ENCODE assay signal across 8 cellular contexts in genomic region chr14:75123991-75124390, GRCh38. TPM values are rescaled to one million over a fixed set of nuclear protein-coding genes. Genes with fewer than 3 reads are reported as not detected.
DNase-seq lines count a peak whose midpoint lies in the region; ATAC-seq, FAIRE-seq and TF ChIP-seq lines count a peak whose summit lies in the region.

No MANE protein-coding gene starts in this region.

- H3K36me3 ChIP-seq in HEK293 (ENCODE audit: control insufficient read depth in 2 of 2, insufficient read depth in 1 of 2, low read length in 2 of 2) (peaks cover 16 to 37% of the 10 kb centered on the region in 2 experiments), small intestine (ENCODE audit: control insufficient read depth in 2 of 2, insufficient read depth in 2 of 2, low read length in 2 of 2) (peaks cover 0 to 5% of the 10 kb centered on the region in 2 donors)

- H3K4me1 ChIP-seq in HEK293 (ENCODE audit: control insufficient read depth, insufficient read depth, low read length) (peaks cover 19% of the 10 kb centered on the region), small intestine (ENCODE audit: control insufficient read depth in 2 of 2, insufficient read depth in 1 of 2, low read depth in 1 of 2, low read length in 1 of 2) (peaks cover 0 to 7% of the 10 kb centered on the region in 2 donors)

- 0 out of 2 replicates have a peak overlapping the region, but pooled peaks have one; percentile 33 for H3K27ac ChIP-seq in HEK293 (ENCODE audit: extremely low read depth, low read depth, low read length)
- peak overlapping the region; percentile 94 for H3K27ac ChIP-seq in epithelial cell of prostate
- H3K27ac ChIP-seq in small intestine (ENCODE audit: low read depth in 1 of 2, low read length in 1 of 2): peak overlapping the region; percentile 15 to 32

- no peaks in the 10 kb centered on the region for H3K27me3 Mint-ChIP-seq in T-cell

- H3K36me3 Mint-ChIP-seq in T-cell: peaks cover 10% of the 10 kb centered on the region

- FAIRE-seq in small intestine (lab: Jason Lieb, UNC) (no peak), GM19239 (lab: Jason Lieb, UNC) (no peak)

- no peaks in the 10 kb centered on the region for H3K9me3 ChIP-seq in HEK293 (ENCODE audit: control insufficient read depth, insufficient read depth, low read depth, low read length)
- no peaks in the 10 kb centered on the region for H3K9me3 ChIP-seq in small intestine (ENCODE audit: control insufficient read depth, low read depth)

- H3K9me3 Mint-ChIP-seq in T-cell: no peaks in the 10 kb centered on the region

- no peak for TF ChIP-seq CTCF in HEK293 (tag by site-specific recombination; IDR thresholded peaks at IDR 0.05)

- H3K4me3 ChIP-seq in HEK293 (ENCODE audit: low read depth, low read length): no peak overlapping the region
- H3K4me3 ChIP-seq in small intestine (ENCODE audit: low read depth in 1 of 2, low read length in 2 of 2): no peak overlapping the region

- H3K27ac Mint-ChIP-seq in T-cell: peak overlapping the region; percentile 59 to 91

- peak overlapping the region in 1 of 3 donors; percentile 2 for H3K4me3 Mint-ChIP-seq in T-cell

- DNase-seq in T-cell: peak in 3 of 34 experiments; percentile 14 to 21 (median 20)
- DNase-seq in epithelial cell of prostate (ENCODE audit: low read depth, low spot score): peak; percentile 45
- DNase-seq in small intestine: peak; percentile 65
- DNase-seq in GM19239 (ENCODE audit: insufficient read length, low spot score): no peak

- ATAC-seq in T-cell (replicated peaks in 1 of 4) (no peak), HG02763 (IDR thresholded peaks at IDR 0.05; ENCODE audit: unreplicated experiment) (no peak), HG03039 (IDR thresholded peaks at IDR 0.05; ENCODE audit: unreplicated experiment) (no peak), GM21786 (IDR thresholded peaks at IDR 0.05; ENCODE audit: unreplicated experiment) (no peak)

- CTCF ChIA-PET in HEK293 (lab: Yijun Ruan, JAX) (no interaction called here), T-cell (lab: Charles Lee) (interaction anchor here (0.6 to 1.0 kb wide), 4 partner anchors 15 to 179 kb away, joined by 3 to 5 read pairs (median 4); no protein-coding TSS in a partner anchor)

- 23 to 29% (median 23%) methylated on average over 7 of the region's 7 CpGs for WGBS in small intestine, 3 donors

- peaks cover 43 to 53% (median 44%) of the 10 kb centered on the region in 3 donors for H3K4me1 Mint-ChIP-seq in T-cell

- H3K27me3 ChIP-seq in small intestine (ENCODE audit: control insufficient read depth in 2 of 2, insufficient read depth in 2 of 2, low read length in 2 of 2): no peaks in the 10 kb centered on the region

- POLR2A ChIA-PET in HEK293 (lab: Yijun Ruan, JAX): interaction anchor here (0.7 to 1.0 kb wide), 2 partner anchors 173 to 177 kb away, joined by 4 to 8 read pairs; no protein-coding TSS in a partner anchor
- POLR2A ChIA-PET in T-cell (lab: Charles Lee): interaction anchor here (0.6 to 0.7 kb wide), 3 partner anchors 14 to 662 kb away, joined by 4 to 12 read pairs (median 7); no protein-coding TSS in a partner anchor

TF ChIP-seq in HEK293, 187 proteins besides CTCF, POLR2A, EP300 and RAD21:
- TF ChIP-seq ZNF600 (tag by site-specific recombination; IDR thresholded peaks at IDR 0.05) (peak; percentile 54; the same call in 1 of the 2 replicates), ZBTB17 (tag by site-specific recombination; IDR thresholded peaks at IDR 0.05) (peak; percentile 26; the same call in 1 of the 2 replicates), ZNF426 (tag by site-specific recombination; IDR thresholded peaks at IDR 0.05) (no peak), ZNF391 (tag by site-specific recombination; IDR thresholded peaks at IDR 0.05; ENCODE audit: borderline replicate concordance, low read depth) (no peak)

RNA-seq across cellular contexts. Expression of gene NEK9, which starts 2.9 kb away (rescaled TPM):
- total RNA-seq in T-cell: 100 to 1,000 TPM in 3 of 5 donors, 10 to 100 TPM in 2; 78.9 to 121 (median 117) TPM
- polyA plus RNA-seq in small intestine: 10 to 100 TPM; 14.9 to 26.7 (median 23.7) TPM

RNA-seq across cellular contexts. Expression of gene TMED10, which starts 52.4 kb away (rescaled TPM):
- total RNA-seq in T-cell: 100 to 1,000 TPM; 143 to 193 (median 151) TPM
- polyA plus RNA-seq in small intestine: 100 to 1,000 TPM in 1 of 3 donors, 10 to 100 TPM in 2; 26.4 to 260 (median 40.5) TPM

RNA-seq across cellular contexts. Expression of gene ZC2HC1C, which starts 54.5 kb away (rescaled TPM):
- 1 to 10 TPM in 1 of 5 donors, under 1 TPM in 3, not detected in 1; 0.36 to 1.3 (median 0.56) TPM for total RNA-seq in T-cell
- polyA plus RNA-seq in small intestine: 10 to 100 TPM in 1 of 3 donors, 1 to 10 TPM in 2; 3.5 to 15.9 (median 8.6) TPM

Comparison
In these comparisons a context has a peak if more than half of its experiments do, and no peak if none do; other contexts are left out.
1. H3K27ac ChIP-seq: peak in every context shown above with its lines; median percentile 94 in epithelial cell of prostate; 33 in HEK293; 24 in small intestine.